8 cellular contexts compared by ENCODE assay signal in genomic region chr11:126061707-126062678, GRCh38. TPM values are rescaled to one million over a fixed set of nuclear protein-coding genes. Genes with fewer than 3 reads are reported as not detected.
DNase-seq lines count a peak whose midpoint lies in the region; ATAC-seq and TF ChIP-seq lines count a peak whose summit lies in the region.

No MANE protein-coding gene starts in this region.

- intact Hi-C loops in left ventricle myocardium superior (cut with micrococcal nuclease) = loop anchor here (10.0 kb wide), 1 partner anchor 53 kb away; no protein-coding TSS in a partner anchor
- intact Hi-C loops in psoas muscle (cut with DNase I) = loop anchor here (2.0 to 10.0 kb wide), 5 partner anchors 50 to 133 kb away; partner anchors contain the start of gene VSIG10L2 (in 1 of the 2)

- no peaks in the 10 kb centered on the region for H3K36me3 Mint-ChIP-seq in activated naive CD8-positive, alpha-beta T cell

- H3K27ac ChIP-seq in psoas muscle = peak overlapping the region; percentile 80

- peak overlapping the region; percentile 84 for H3K4me3 Mint-ChIP-seq in activated naive CD8-positive, alpha-beta T cell

- H3K27ac Mint-ChIP-seq in activated naive CD8-positive, alpha-beta T cell = peak overlapping the region; percentile 55

- ATAC-seq in HG02885 (IDR thresholded peaks at IDR 0.05; ENCODE audit: poor library complexity, unreplicated experiment) (peak; percentile 2), left ventricle myocardium superior (no peak), psoas muscle (no peak), HG02623 (IDR thresholded peaks at IDR 0.05; ENCODE audit: unreplicated experiment) (no peak), esophagus mucosa (no peak)

- H3K4me3 ChIP-seq in psoas muscle = peak overlapping the region; percentile 79

- H3K4me1 Mint-ChIP-seq in activated naive CD8-positive, alpha-beta T cell (ENCODE audit: low read depth) = peaks cover 7% of the 10 kb centered on the region

- no peaks in the 10 kb centered on the region for H3K9me3 ChIP-seq in psoas muscle

- peaks cover 12% of the 10 kb centered on the region for H3K4me1 ChIP-seq in psoas muscle

- 1% methylated on average over 23 to 57 of the region's 57 CpGs for WGBS in psoas muscle, 3 donors

- DNase-seq in DMS79 (lab: John Stamatoyannopoulos, UW) (peak; percentile 78), NCI-H69 (lab: John Stamatoyannopoulos, UW) (peak; percentile 70), left ventricle myocardium superior (peak; percentile 46), psoas muscle (peak; percentile 19 to 65)

- no peaks in the 10 kb centered on the region for H3K27me3 Mint-ChIP-seq in activated naive CD8-positive, alpha-beta T cell

- H3K27me3 ChIP-seq in psoas muscle (ENCODE audit: insufficient read depth in 3 of 3, low read length in 2 of 3) = peaks cover 0 to 16% (median 0%) of the 10 kb centered on the region in 3 donors

- H3K9me3 Mint-ChIP-seq in activated naive CD8-positive, alpha-beta T cell (ENCODE audit: low read depth) = no peaks in the 10 kb centered on the region

- no peaks in the 10 kb centered on the region for H3K36me3 ChIP-seq in psoas muscle (ENCODE audit: insufficient read depth in 1 of 2, low read depth in 1 of 2)

- peak; percentile 16 for TF ChIP-seq CTCF in psoas muscle (IDR thresholded peaks at IDR 0.05)

RNA-seq across cellular contexts. Expression of gene CDON, which starts 0.7 kb away (rescaled TPM):
- total RNA-seq in left ventricle myocardium superior (15.9 TPM), psoas muscle (1 to 10 TPM; 1.3 to 5.6 (median 1.5) TPM), esophagus mucosa (2.4 TPM)
- polyA plus RNA-seq in psoas muscle = 1 to 10 TPM in 1 of 3 donors, under 1 TPM in 2; 0.63 to 1.0 (median 0.79) TPM
